In genomic region chr20:40682104-40683045, GRCh38 we compare ENCODE assay signal across 1 cellular context.
TF ChIP-seq lines count a peak whose summit lies in the region.

No MANE protein-coding gene starts in this region.

TF ChIP-seq in HepG2, 621 proteins besides CTCF, POLR2A, EP300 and RAD21 (continued from another document and continues in another):
- TF ChIP-seq AHDC1 (CRISPR knock-in tag; IDR thresholded peaks at IDR 0.05; ENCODE audit: borderline replicate concordance) = peak; percentile 80; the same call in 1 of the 2 replicates
- no peak for TF ChIP-seq NCOR1 (IDR thresholded peaks at IDR 0.05; ENCODE audit: borderline replicate concordance, low read length)
- TF ChIP-seq JUNB (CRISPR knock-in tag; IDR thresholded peaks at IDR 0.05; ENCODE audit: borderline replicate concordance) = no peak
- TF ChIP-seq ARID3A (IDR thresholded peaks at IDR 0.05; ENCODE audit: low read depth, low read length) = no peak
- peak; percentile 60 for TF ChIP-seq SAP130 (CRISPR knock-in tag; IDR thresholded peaks at IDR 0.05; ENCODE audit: low read depth)
- TF ChIP-seq ZNF598 (CRISPR knock-in tag; IDR thresholded peaks at IDR 0.05; ENCODE audit: borderline replicate concordance) = peak; percentile 56; the same call in 1 of the 2 replicates
- TF ChIP-seq PAF1 (CRISPR knock-in tag; IDR thresholded peaks at IDR 0.05) = no peak
- no peak for TF ChIP-seq ASH2L (IDR thresholded peaks at IDR 0.05; ENCODE audit: insufficient read length, low read depth, low read length)
- TF ChIP-seq CEBPG (CRISPR knock-in tag; IDR thresholded peaks at IDR 0.05) = peak; percentile 99
- peak; percentile 42; the same call in 1 of the 2 replicates for TF ChIP-seq ZNF772 (CRISPR knock-in tag; IDR thresholded peaks at IDR 0.05)
- TF ChIP-seq ZNF20 (CRISPR knock-in tag; IDR thresholded peaks at IDR 0.05) = no peak
- TF ChIP-seq PRPF4 (IDR thresholded peaks at IDR 0.05; ENCODE audit: low read depth, low read length, poor library complexity, severe bottlenecking) = no peak
- TF ChIP-seq ETS1 (CRISPR knock-in tag; IDR thresholded peaks at IDR 0.05) = no peak
- no peak for TF ChIP-seq DNMT3B (CRISPR knock-in tag; conservative IDR thresholded peaks at IDR 0.05)
- no peak for TF ChIP-seq KAT7 (CRISPR knock-in tag; IDR thresholded peaks at IDR 0.05; ENCODE audit: borderline replicate concordance)
- no peak; the same call in 1 of the 2 replicates for TF ChIP-seq EHMT2 (IDR thresholded peaks at IDR 0.05; ENCODE audit: borderline replicate concordance, low read depth, low read length)
- no peak for TF ChIP-seq HOXA9 (CRISPR knock-in tag; IDR thresholded peaks at IDR 0.05; ENCODE audit: borderline replicate concordance)
- TF ChIP-seq ZBED4 (CRISPR knock-in tag; IDR thresholded peaks at IDR 0.05; ENCODE audit: borderline replicate concordance) = no peak
- peak; percentile 89 for TF ChIP-seq ZNF644 (CRISPR knock-in tag; IDR thresholded peaks at IDR 0.05; ENCODE audit: low read depth)
- TF ChIP-seq ZBTB8A (CRISPR knock-in tag; IDR thresholded peaks at IDR 0.05; ENCODE audit: borderline replicate concordance, low read depth) = no peak
- TF ChIP-seq KMT2B (CRISPR knock-in tag; IDR thresholded peaks at IDR 0.05) = no peak
- no peak for TF ChIP-seq ZFP82 (CRISPR knock-in tag; IDR thresholded peaks at IDR 0.05; ENCODE audit: borderline replicate concordance)
- no peak; the same call in 1 of the 2 replicates for TF ChIP-seq ZNF235 (CRISPR knock-in tag; IDR thresholded peaks at IDR 0.05; ENCODE audit: borderline replicate concordance)
- no peak for TF ChIP-seq U2AF2 (IDR thresholded peaks at IDR 0.05; ENCODE audit: low read depth, low read length)
- no peak for TF ChIP-seq ARID2 (CRISPR knock-in tag; IDR thresholded peaks at IDR 0.05; ENCODE audit: borderline replicate concordance)
- TF ChIP-seq TGIF2 (CRISPR knock-in tag; IDR thresholded peaks at IDR 0.05) = 0 out of 2 replicates have a peak, but pooled peaks have one; percentile 50
- TF ChIP-seq SRY (CRISPR knock-in tag; IDR thresholded peaks at IDR 0.05) = no peak
- TF ChIP-seq NR1H2 (CRISPR knock-in tag; IDR thresholded peaks at IDR 0.05; ENCODE audit: borderline replicate concordance, low read depth) = no peak
- TF ChIP-seq ZNF576 (CRISPR knock-in tag; IDR thresholded peaks at IDR 0.05) = no peak
- TF ChIP-seq ZNF776 (CRISPR knock-in tag; IDR thresholded peaks at IDR 0.05) = no peak
- TF ChIP-seq ZNF460 (CRISPR knock-in tag; IDR thresholded peaks at IDR 0.05; ENCODE audit: borderline replicate concordance) = no peak; the same call in 1 of the 2 replicates
- TF ChIP-seq ATF4 (CRISPR knock-in tag; IDR thresholded peaks at IDR 0.05) = no peak
- no peak for TF ChIP-seq MXD4 (CRISPR knock-in tag; IDR thresholded peaks at IDR 0.05)
- no peak for TF ChIP-seq ZNF335 (CRISPR knock-in tag; IDR thresholded peaks at IDR 0.05)
- 0 out of 2 replicates have a peak, but pooled peaks have one; percentile 50 for TF ChIP-seq HOXD1 (CRISPR knock-in tag; IDR thresholded peaks at IDR 0.05)
- no peak for TF ChIP-seq PBX2 (CRISPR knock-in tag; IDR thresholded peaks at IDR 0.05)
- TF ChIP-seq ZNF800 (CRISPR knock-in tag; IDR thresholded peaks at IDR 0.05) = peak; percentile 93
- TF ChIP-seq NKX3-1 (CRISPR knock-in tag; IDR thresholded peaks at IDR 0.05) = no peak
- no peak for TF ChIP-seq ELF4 (CRISPR knock-in tag; IDR thresholded peaks at IDR 0.05; ENCODE audit: borderline replicate concordance)
- TF ChIP-seq MATR3 (CRISPR knock-in tag; IDR thresholded peaks at IDR 0.05) = no peak
- TF ChIP-seq HOXA3 (CRISPR knock-in tag; IDR thresholded peaks at IDR 0.05) = peak; percentile 83
- peak; percentile 90 for TF ChIP-seq ZNF792 (CRISPR knock-in tag; IDR thresholded peaks at IDR 0.05)
- TF ChIP-seq ZFP37 (CRISPR knock-in tag; IDR thresholded peaks at IDR 0.05; ENCODE audit: borderline replicate concordance) = peak; percentile 24; the same call in 1 of the 2 replicates
- TF ChIP-seq ZNF121 (CRISPR knock-in tag; IDR thresholded peaks at IDR 0.05) = no peak
- TF ChIP-seq ZNF773 (CRISPR knock-in tag; IDR thresholded peaks at IDR 0.05; ENCODE audit: borderline replicate concordance) = no peak
- no peak for TF ChIP-seq ZNF703 (CRISPR knock-in tag; IDR thresholded peaks at IDR 0.05; ENCODE audit: borderline replicate concordance)
- no peak for TF ChIP-seq LBX2 (CRISPR knock-in tag; IDR thresholded peaks at IDR 0.05; ENCODE audit: borderline replicate concordance)
- TF ChIP-seq FOXK2 (IDR thresholded peaks at IDR 0.05) = no peak
- no peak for TF ChIP-seq ATF5 (CRISPR knock-in tag; IDR thresholded peaks at IDR 0.05; ENCODE audit: low read depth)
- TF ChIP-seq ZNF17 (CRISPR knock-in tag; IDR thresholded peaks at IDR 0.05) = no peak
- peak; percentile 93 for TF ChIP-seq ZNF331 (CRISPR knock-in tag; IDR thresholded peaks at IDR 0.05)
- 0 out of 2 replicates have a peak, but pooled peaks have one; percentile 60 for TF ChIP-seq ZSCAN25 (CRISPR knock-in tag; IDR thresholded peaks at IDR 0.05)
